ENCODE assay signal across 8 cellular contexts in genomic region chr17:72422505-72423285, GRCh38.
DNase-seq lines count a peak whose midpoint lies in the region; ATAC-seq and TF ChIP-seq lines count a peak whose summit lies in the region.

No MANE protein-coding gene starts in this region.

- CTCF ChIA-PET in HEK293 (lab: Yijun Ruan, JAX) = interaction anchor here (0.6 to 1.3 kb wide), 7 partner anchors 12 to 1655 kb away, joined by 3 to 7 read pairs (median 3); no protein-coding TSS in a partner anchor

- H3K4me1 ChIP-seq in HEK293 (ENCODE audit: control insufficient read depth, insufficient read depth, low read length) = peaks cover 19% of the 10 kb centered on the region; the same call in 1 of the 2 replicates
- H3K4me1 ChIP-seq in osteoblast (ENCODE audit: insufficient read depth, low read length) = peaks cover 40% of the 10 kb centered on the region

- no peak overlapping the region for H3K27ac Mint-ChIP-seq in central memory CD8-positive, alpha-beta T cell (ENCODE audit: low read depth)

- DNase-seq in activated naive CD4-positive, alpha-beta T cell treated with Interleukin-2 at 50 U/mL for 16 hours = peak; percentile 40
- DNase-seq in activated naive CD4-positive, alpha-beta T cell (lab: John Stamatoyannopoulos, UW) = no peak
- peak; percentile 96 for DNase-seq in MG63
- no peak for DNase-seq in central memory CD8-positive, alpha-beta T cell (ENCODE audit: low spot score in 2 of 2)
- DNase-seq in osteoblast (ENCODE audit: insufficient read length, low spot score, missing footprints) = no peak
- DNase-seq in OCI-M2 (lab: John Stamatoyannopoulos, UW; ENCODE audit: unreplicated experiment) = no peak
- no peak for DNase-seq in NCI-H1048 (lab: John Stamatoyannopoulos, UW)

- H3K27me3 ChIP-seq in MG63 = no peaks in the 10 kb centered on the region
- H3K27me3 ChIP-seq in osteoblast (ENCODE audit: insufficient read depth, low read length) = no peaks in the 10 kb centered on the region

- no peak overlapping the region for H3K4me3 Mint-ChIP-seq in central memory CD8-positive, alpha-beta T cell

- peaks cover 1% of the 10 kb centered on the region for H3K36me3 Mint-ChIP-seq in central memory CD8-positive, alpha-beta T cell (ENCODE audit: insufficient read depth)

- no peak for TF ChIP-seq CTCF in HEK293 (tag by site-specific recombination; IDR thresholded peaks at IDR 0.05)
- TF ChIP-seq CTCF in osteoblast (IDR thresholded peaks at IDR 0.05; ENCODE audit: extremely low read depth, low read depth, low read length) = no peak

- H3K9me3 Mint-ChIP-seq in central memory CD8-positive, alpha-beta T cell = peaks cover 8% of the 10 kb centered on the region

- H3K4me3 ChIP-seq in HEK293 (ENCODE audit: low read depth, low read length) (no peak overlapping the region), MG63 (no peak overlapping the region), osteoblast (ENCODE audit: insufficient read depth, low read length) (peak overlapping the region; percentile 33)

- no peaks in the 10 kb centered on the region for H3K79me2 ChIP-seq in osteoblast (ENCODE audit: insufficient read depth, low read length)

- H3K27me3 Mint-ChIP-seq in central memory CD8-positive, alpha-beta T cell = peaks cover 23% of the 10 kb centered on the region

- H3K4me2 ChIP-seq in osteoblast (ENCODE audit: insufficient read depth, low read length) = peak overlapping the region; percentile 65

- peak overlapping the region; percentile 61 for H2AFZ ChIP-seq in osteoblast (ENCODE audit: low read length)

- peak; percentile 19 for ATAC-seq in central memory CD8-positive, alpha-beta T cell (replicated peaks; ENCODE audit: extremely low read depth, poor library complexity, severe bottlenecking)

- no peaks in the 10 kb centered on the region for H3K4me1 Mint-ChIP-seq in central memory CD8-positive, alpha-beta T cell

- H3K27ac ChIP-seq in HEK293 (ENCODE audit: extremely low read depth, low read depth, low read length) (no peak overlapping the region; the same call in 1 of the 2 replicates), osteoblast (ENCODE audit: low read depth, low read length) (peak overlapping the region; percentile 79)

- POLR2A ChIA-PET in HEK293 (lab: Yijun Ruan, JAX) = interaction anchor here (0.7 to 1.8 kb wide), 4 partner anchors 10 to 302 kb away, joined by 3 to 7 read pairs (median 5); partner anchors contain the start of gene SOX9

- peaks cover 4% of the 10 kb centered on the region for H4K20me1 ChIP-seq in osteoblast (ENCODE audit: insufficient read depth, low read length)

- H3K36me3 ChIP-seq in HEK293 (ENCODE audit: control insufficient read depth in 2 of 2, insufficient read depth in 1 of 2, low read length in 2 of 2) (no peaks in the 10 kb centered on the region), MG63 (no peaks in the 10 kb centered on the region), osteoblast (ENCODE audit: insufficient read depth, low read length) (no peaks in the 10 kb centered on the region)

- H3K9me3 ChIP-seq in HEK293 (ENCODE audit: control insufficient read depth, insufficient read depth, low read depth, low read length) (peaks cover 4% of the 10 kb centered on the region), MG63 (peaks cover 12% of the 10 kb centered on the region), osteoblast (ENCODE audit: low read depth, low read length) (peaks cover 1% of the 10 kb centered on the region)

TF ChIP-seq in HEK293, 187 proteins besides CTCF, POLR2A, EP300 and RAD21 (continues in another document):
- TF ChIP-seq ZEB2 (tag by site-specific recombination; IDR thresholded peaks at IDR 0.05) (0 out of 2 replicates have a peak, but pooled peaks have one; percentile 26), ZNF311 (tag by site-specific recombination; IDR thresholded peaks at IDR 0.05; ENCODE audit: borderline replicate concordance) (no peak), KLF1 (tag by site-specific recombination; IDR thresholded peaks at IDR 0.05) (no peak), ZBTB6 (tag by site-specific recombination; IDR thresholded peaks at IDR 0.05) (peak; percentile 64; the same call in 1 of the 2 replicates), ZNF549 (tag by site-specific recombination; IDR thresholded peaks at IDR 0.05) (no peak), ZNF600 (tag by site-specific recombination; IDR thresholded peaks at IDR 0.05) (0 out of 2 replicates have a peak, but pooled peaks have one; percentile 74), ZNF664 (tag by site-specific recombination; IDR thresholded peaks at IDR 0.05) (no peak), ZNF169 (tag by site-specific recombination; IDR thresholded peaks at IDR 0.05) (no peak), ZNF266 (tag by site-specific recombination; IDR thresholded peaks at IDR 0.05; ENCODE audit: low read depth) (no peak), ZNF2 (tag by site-specific recombination; IDR thresholded peaks at IDR 0.05) (no peak), ZNF133 (tag by site-specific recombination; IDR thresholded peaks at IDR 0.05) (no peak), GLIS2 (tag by site-specific recombination; IDR thresholded peaks at IDR 0.05) (peak; percentile 59; the same call in 1 of the 2 replicates), HIC1 (tag by site-specific recombination; IDR thresholded peaks at IDR 0.05) (peak; percentile 45; the same call in 1 of the 2 replicates), ZIC2 (tag by site-specific recombination; IDR thresholded peaks at IDR 0.05) (peak; percentile 84), PRDM1 (tag by site-specific recombination; IDR thresholded peaks at IDR 0.05) (0 out of 2 replicates have a peak, but pooled peaks have one; percentile 22), TRIM28 (IDR thresholded peaks at IDR 0.05; ENCODE audit: borderline replicate concordance, low read length) (no peak), ZNF433 (tag by site-specific recombination; IDR thresholded peaks at IDR 0.05; ENCODE audit: low read depth) (no peak), ZSCAN16 (tag by site-specific recombination; IDR thresholded peaks at IDR 0.05) (no peak), SP2 (tag by site-specific recombination; IDR thresholded peaks at IDR 0.05) (peak; percentile 13; the same call in 1 of the 2 replicates)
- TF ChIP-seq, protein P1, sequence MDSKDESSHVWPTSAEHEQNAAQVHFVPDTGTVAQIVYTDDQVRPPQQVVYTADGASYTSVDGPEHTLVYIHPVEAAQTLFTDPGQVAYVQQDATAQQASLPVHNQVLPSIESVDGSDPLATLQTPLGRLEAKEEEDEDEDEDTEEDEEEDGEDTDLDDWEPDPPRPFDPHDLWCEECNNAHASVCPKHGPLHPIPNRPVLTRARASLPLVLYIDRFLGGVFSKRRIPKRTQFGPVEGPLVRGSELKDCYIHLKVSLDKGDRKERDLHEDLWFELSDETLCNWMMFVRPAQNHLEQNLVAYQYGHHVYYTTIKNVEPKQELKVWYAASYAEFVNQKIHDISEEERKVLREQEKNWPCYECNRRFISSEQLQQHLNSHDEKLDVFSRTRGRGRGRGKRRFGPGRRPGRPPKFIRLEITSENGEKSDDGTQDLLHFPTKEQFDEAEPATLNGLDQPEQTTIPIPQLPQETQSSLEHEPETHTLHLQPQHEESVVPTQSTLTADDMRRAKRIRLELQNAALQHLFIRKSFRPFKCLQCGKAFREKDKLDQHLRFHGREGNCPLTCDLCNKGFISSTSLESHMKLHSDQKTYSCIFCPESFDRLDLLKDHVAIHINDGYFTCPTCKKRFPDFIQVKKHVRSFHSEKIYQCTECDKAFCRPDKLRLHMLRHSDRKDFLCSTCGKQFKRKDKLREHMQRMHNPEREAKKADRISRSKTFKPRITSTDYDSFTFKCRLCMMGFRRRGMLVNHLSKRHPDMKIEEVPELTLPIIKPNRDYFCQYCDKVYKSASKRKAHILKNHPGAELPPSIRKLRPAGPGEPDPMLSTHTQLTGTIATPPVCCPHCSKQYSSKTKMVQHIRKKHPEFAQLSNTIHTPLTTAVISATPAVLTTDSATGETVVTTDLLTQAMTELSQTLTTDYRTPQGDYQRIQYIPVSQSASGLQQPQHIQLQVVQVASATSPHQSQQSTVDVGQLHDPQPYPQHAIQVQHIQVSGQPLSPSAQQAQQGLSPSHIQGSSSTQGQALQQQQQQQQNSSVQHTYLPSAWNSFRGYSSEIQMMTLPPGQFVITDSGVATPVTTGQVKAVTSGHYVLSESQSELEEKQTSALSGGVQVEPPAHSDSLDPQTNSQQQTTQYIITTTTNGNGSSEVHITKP (tag by site-specific recombination; IDR thresholded peaks at IDR 0.05) = peak; percentile 68

Comparison
In these comparisons a context has a peak if more than half of its experiments do, and no peak if none do; other contexts are left out.
1. DNase-seq: peak in activated naive CD4-positive, alpha-beta T cell treated with Interleukin-2 at 50 U/mL for 16 hours (single experiment) and MG63 (single experiment); none in activated naive CD4-positive, alpha-beta T cell (0 of 4), central memory CD8-positive, alpha-beta T cell (0 of 2), osteoblast (single experiment), OCI-M2 (single experiment) and NCI-H1048 (single experiment).